ENCODE assay signal across 10 cellular contexts in genomic region chr9:128099932-128100491, GRCh38. TPM values are rescaled to one million over a fixed set of nuclear protein-coding genes. Genes with fewer than 3 reads are reported as not detected.
DNase-seq lines count a peak whose midpoint lies in the region; ATAC-seq and TF ChIP-seq lines count a peak whose summit lies in the region.
"Had no signal": no experiment of that assay in that cellular context is flagged by ENCODE, and none has a peak within 500 bp of the region (broad histone marks: within the 10 kb centered on the region; RNA-seq: fewer than 3 reads in every experiment).

No MANE protein-coding gene starts in this region.

- POLR2A ChIA-PET in PC-3 (lab: Charles Lee; ENCODE audit: unreplicated experiment) = interaction anchor here (0.7 kb wide), 1 partner anchor 109 kb away, joined by 7 read pairs; no protein-coding TSS in a partner anchor

- H3K4me3 ChIP-seq in PC-3 (ENCODE audit: low read length) = peak overlapping the region; percentile 82
- peak overlapping the region; percentile 62 for H3K4me3 ChIP-seq in endocrine pancreas (ENCODE audit: control insufficient read depth, insufficient read depth, low read length)

- no peak overlapping the region for H2AFZ ChIP-seq in PC-3 (ENCODE audit: low read length)

- peaks cover 1% of the 10 kb centered on the region for H3F3A ChIP-seq in PC-3 (ENCODE audit: low read length, unreplicated experiment)

- H3K9me3 ChIP-seq in PC-3 (ENCODE audit: low read length) (no peaks in the 10 kb centered on the region), endocrine pancreas (ENCODE audit: control insufficient read depth, low read length) (no peaks in the 10 kb centered on the region)

- DNase-seq in A172 (ENCODE audit: low spot score) = peak; percentile 74
- no peak for DNase-seq in PC-3
- DNase-seq in myocyte (ENCODE audit: low read depth) = peak; percentile 62
- DNase-seq in activated CD4-positive, CD25-positive, alpha-beta regulatory T cell treated with anti-CD3 and anti-CD28 coated beads, Interleukin-2, amount 50 U/mL, for 72 hours = no peak
- no peak for DNase-seq in pons (ENCODE audit: low spot score)
- no peak for DNase-seq in NCI-H146 (lab: John Stamatoyannopoulos, UW)
- DNase-seq: COR-L47 had no signal

- peaks cover 55% of the 10 kb centered on the region for H3K79me2 ChIP-seq in PC-3 (ENCODE audit: low read length)

- ATAC-seq in PC-3 = no peak
- ATAC-seq in HG03442 (IDR thresholded peaks at IDR 0.05; ENCODE audit: unreplicated experiment) = no peak

- intact Hi-C loops in PC-3 (cut with micrococcal nuclease) = no loop called here

- H4K20me1 ChIP-seq in PC-3 (ENCODE audit: low read length) = peaks cover 19% of the 10 kb centered on the region

- no peak overlapping the region for H3K27ac ChIP-seq in PC-3 (ENCODE audit: low read length)
- H3K27ac ChIP-seq: KMS-11 had no signal

- no TSS peak for BruUV-seq in PC-3 (replicated peaks; lab: Mats Ljungman, UMichigan)

- H3K9ac ChIP-seq in PC-3 (ENCODE audit: low read length) = no peak overlapping the region
- H3K9ac ChIP-seq in endocrine pancreas (ENCODE audit: control insufficient read depth, insufficient read depth, low read length) = peak overlapping the region; percentile 23
- H3K9ac ChIP-seq: KMS-11 had no signal

- H3K4me1 ChIP-seq in PC-3 (ENCODE audit: insufficient read depth, low read length) (peaks cover 30% of the 10 kb centered on the region), endocrine pancreas (ENCODE audit: control insufficient read depth, insufficient read depth, low read length) (peaks cover 3% of the 10 kb centered on the region)

- TF ChIP-seq CTCF in PC-3 (conservative IDR thresholded peaks at IDR 0.05; ENCODE audit: low read depth, low read length) = no peak

- CTCF ChIA-PET in PC-3 (lab: Charles Lee) = no interaction called here

- H3K4me2 ChIP-seq in PC-3 (ENCODE audit: low read length) = peak overlapping the region; percentile 88
- H3K4me2 ChIP-seq: KMS-11 had no signal

- no peaks in the 10 kb centered on the region for H3K27me3 ChIP-seq in PC-3 (ENCODE audit: low read length)
- H3K27me3 ChIP-seq in endocrine pancreas (ENCODE audit: control insufficient read depth, insufficient read depth, low read length) = no peaks in the 10 kb centered on the region

- H3K36me3 ChIP-seq in PC-3 (ENCODE audit: low read depth, low read length) (peaks cover 19% of the 10 kb centered on the region; the same call in 1 of the 2 replicates), endocrine pancreas (ENCODE audit: control insufficient read depth, insufficient read depth, low read length) (no peaks in the 10 kb centered on the region)

- H3K9me2 ChIP-seq in PC-3 (replicated peaks; ENCODE audit: low read length) = no peaks in the 10 kb centered on the region

RNA-seq across cellular contexts. Expression of gene PTGES2, which starts 27.5 kb away (rescaled TPM):
- total RNA-seq in A172 (2014; rRNA removed; shearing (Covaris generic)) = 84.2 and 87.7 TPM in 2 replicates
- total RNA-seq in PC-3 (2014; rRNA removed) (250 and 258 TPM in 2 replicates), myocyte (65.9 and 68.6 TPM in 2 replicates)
- polyA plus RNA-seq in myocyte (2012) = 60.2 TPM

RNA-seq across cellular contexts. Expression of gene SLC25A25, which starts 32.0 kb away (rescaled TPM):
- 27.8 and 32.7 TPM in 2 replicates for total RNA-seq in A172 (2014; rRNA removed; shearing (Covaris generic))
- total RNA-seq in PC-3 (2014; rRNA removed) = 25.2 and 37.0 TPM in 2 replicates
- total RNA-seq in myocyte = 36.5 and 46.1 TPM in 2 replicates
- 19.5 TPM for polyA plus RNA-seq in myocyte (2012)

RNA-seq across cellular contexts. Expression of gene NAIF1, which starts 32.9 kb away (rescaled TPM):
- total RNA-seq in A172 (2014; rRNA removed; shearing (Covaris generic)) = 14.1 and 15.7 TPM in 2 replicates
- total RNA-seq in PC-3 (2014; rRNA removed) (8.4 and 11.1 TPM in 2 replicates), myocyte (9.9 and 12.3 TPM in 2 replicates)
- 11.2 TPM for polyA plus RNA-seq in myocyte (2012)

RNA-seq across cellular contexts. Expression of gene LCN2, which starts 49.2 kb away (rescaled TPM):
- total RNA-seq in A172 (2014; rRNA removed; shearing (Covaris generic)) = 0.14 and 1.1 TPM in 2 replicates
- total RNA-seq in PC-3 (2014; rRNA removed) (153 and 154 TPM in 2 replicates), myocyte (not detected in 2 replicates)
- polyA plus RNA-seq in myocyte (2012) = not detected

Comparison
In these comparisons a context has a peak if more than half of its experiments do, and no peak if none do; other contexts are left out.
1. DNase-seq: peak in A172 (single experiment) and myocyte (single experiment); none in PC-3 (single experiment), activated CD4-positive, CD25-positive, alpha-beta regulatory T cell treated with anti-CD3 and anti-CD28 coated beads, Interleukin-2, amount 50 U/mL, for 72 hours (single experiment), pons (single experiment) and NCI-H146 (single experiment).